ENCODE assay signal across 38 cellular contexts in genomic region chr15:25332306-25332705, GRCh38.
"Had no signal": no experiment of that assay in that cellular context is flagged by ENCODE, and none has a peak within 500 bp of the region (broad histone marks: within the 10 kb centered on the region; RNA-seq: fewer than 3 reads in every experiment).

No MANE protein-coding gene starts in this region.

- H3K4me3 ChIP-seq: adrenal gland, body of pancreas, breast epithelium had no signal

- FAIRE-seq: astrocyte, TTC549 had no signal

- H3K27me3 Mint-ChIP-seq: activated B cell treated with CpG ODN at 0.5 μM for 24 hours; activated CD4-positive, alpha-beta memory T cell treated with anti-CD3 and anti-CD28 coated beads for 36 hours; activated CD4-positive, alpha-beta T cell treated with anti-CD3 and anti-CD28 coated beads, Interleukin-2, amount 10 ng/mL, durations not matched to agents 24 days and 14 days; activated CD8-positive, alpha-beta T cell treated with anti-CD3 and anti-CD28 coated beads for 36 hours; activated naive CD8-positive, alpha-beta T cell treated with anti-CD3 and anti-CD28 coated beads, Interleukin-2, amount 10 ng/mL, durations not matched to agents 7 days and 5 days; activated T-helper 17 cell treated with anti-CD3 and anti-CD28 coated beads, Interleukin-2, amount 50 U/mL, for 72 hours; central memory CD8-positive, alpha-beta T cell had no signal

- H3K9me3 ChIP-seq: adrenal gland, body of pancreas, breast epithelium had no signal

- H3K27ac Mint-ChIP-seq: activated B cell treated with CpG ODN at 0.5 μM for 24 hours; activated CD4-positive, alpha-beta memory T cell treated with anti-CD3 and anti-CD28 coated beads for 36 hours; activated CD4-positive, alpha-beta T cell treated with anti-CD3 and anti-CD28 coated beads, Interleukin-2, amount 10 ng/mL, durations not matched to agents 24 days and 14 days; activated CD8-positive, alpha-beta T cell treated with anti-CD3 and anti-CD28 coated beads for 36 hours; activated naive CD4-positive, alpha-beta T cell treated with anti-CD3 and anti-CD28 coated beads for 36 hours; activated naive CD4-positive, alpha-beta T cell treated with anti-CD3 and anti-CD28 coated beads, Interleukin-2, amount 50 U/mL, for 72 hours; activated naive CD8-positive, alpha-beta T cell treated with anti-CD3 and anti-CD28 coated beads, Interleukin-2, amount 10 ng/mL, durations not matched to agents 7 days and 5 days; activated T-cell treated with anti-CD3 and anti-CD28 coated beads, Interleukin-2, amount 50 U/mL, for 72 hours; activated T-helper 1 cell treated with anti-CD3 and anti-CD28 coated beads, Interleukin-12 subunit alpha, Interleukin-12 subunit beta, Interleukin-2, Interleukin-4 antibody, amounts not matched to agents 30 ng/mL and 10 ng/mL and 1 ng/mL, durations not matched to agents 14 hours and 24 hours and 36 hours; activated T-helper 17 cell treated with anti-CD3 and anti-CD28 coated beads, Interleukin-2, amount 50 U/mL, for 72 hours; T-helper 1 cell treated with Interleukin-12 subunit alpha and Interleukin-12 subunit beta and Interleukin-4 antibody, amounts not matched to agents 30 μg/mL and 1 μg/mL, for 36 hours; T-helper 2 cell treated with Interferon-gamma antibody and Interleukin-4, amounts not matched to agents 5 μg/mL and 100 μg/mL, for 36 hours had no signal

- ATAC-seq: activated CD8-positive, alpha-beta T cell treated with anti-CD3 and anti-CD28 coated beads for 36 hours; activated naive CD4-positive, alpha-beta T cell treated with anti-CD3 and anti-CD28 coated beads, Interleukin-2, amount 50 U/mL, for 72 hours; activated T-cell treated with anti-CD3 and anti-CD28 coated beads, Interleukin-2, amount 50 U/mL, for 4 hours; activated T-cell treated with anti-CD3 and anti-CD28 coated beads, Interleukin-2, amount 50 U/mL, for 72 hours; activated T-helper 17 cell treated with anti-CD3 and anti-CD28 coated beads, Interleukin-2, amount 50 U/mL, for 72 hours; body of pancreas had no signal

- H3K27ac ChIP-seq: adrenal gland, body of pancreas, breast epithelium, VCaP had no signal

- DNase-seq: activated B cell treated with CpG ODN at 0.5 μM for 24 hours; activated CD4-positive, alpha-beta memory T cell treated with anti-CD3 and anti-CD28 coated beads for 36 hours; activated CD4-positive, alpha-beta T cell treated with anti-CD3 and anti-CD28 coated beads for 4 hours; activated CD4-positive, alpha-beta T cell treated with anti-CD3 and anti-CD28 coated beads, Interleukin-2, amount 10 ng/mL, durations not matched to agents 24 days and 14 days; activated CD4-positive, alpha-beta T cell treated with anti-CD3 and anti-CD28 coated beads, Interleukin-2, amount 50 U/mL, for 1 hour; activated CD4-positive, alpha-beta T cell treated with anti-CD3 and anti-CD28 coated beads, Interleukin-2, amount 50 U/mL, for 4 hours; activated CD4-positive, CD25-positive, alpha-beta regulatory T cell treated with anti-CD3 and anti-CD28 coated beads, Interleukin-2, amount 50 U/mL, for 72 hours; activated CD8-positive, alpha-beta memory T cell treated with anti-CD3 and anti-CD28 coated beads, Interleukin-2, amount 50 U/mL, for 4 hours; activated CD8-positive, alpha-beta T cell treated with anti-CD3 and anti-CD28 coated beads for 36 hours; activated effector memory CD4-positive, alpha-beta T cell treated with anti-CD3 and anti-CD28 coated beads, Interleukin-2, amount 50 U/mL, for 16 hours; activated gamma-delta T cell treated with Interleukin-2 at 50 U/mL for 16 hours; activated naive CD4-positive, alpha-beta T cell; activated naive CD4-positive, alpha-beta T cell treated with anti-CD3 and anti-CD28 coated beads for 36 hours; activated naive CD4-positive, alpha-beta T cell treated with anti-CD3 and anti-CD28 coated beads, Interleukin-2, amount 50 U/mL, for 16 hours; activated naive CD8-positive, alpha-beta T cell treated with anti-CD3 and anti-CD28 coated beads, Interleukin-2, amount 10 ng/mL, durations not matched to agents 7 days and 5 days; activated T-cell treated with anti-CD3 and anti-CD28 coated beads for 4 hours; activated T-cell treated with anti-CD3 and anti-CD28 coated beads, Interleukin-2, amount 50 U/mL, for 1 hour; activated T-cell treated with anti-CD3 and anti-CD28 coated beads, Interleukin-2, amount 50 U/mL, for 4 hours; activated T-cell treated with anti-CD3 and anti-CD28 coated beads, Interleukin-2, amount 50 U/mL, for 72 hours; adrenal gland; amniotic stem cell; aorta; body of pancreas; cerebellar nuclear complex; SW 1271; T-helper 1 cell; T-helper 2 cell; T-helper 9 cell had no signal

- H3K4me1 Mint-ChIP-seq: activated CD4-positive, alpha-beta T cell treated with anti-CD3 and anti-CD28 coated beads, Interleukin-2, amount 10 ng/mL, durations not matched to agents 24 days and 14 days; activated naive CD8-positive, alpha-beta T cell treated with anti-CD3 and anti-CD28 coated beads, Interleukin-2, amount 10 ng/mL, durations not matched to agents 7 days and 5 days; central memory CD8-positive, alpha-beta T cell had no signal

- H3K4me1 ChIP-seq: adrenal gland, body of pancreas, breast epithelium had no signal

- H3K27me3 ChIP-seq: adrenal gland, body of pancreas, breast epithelium had no signal

- H3K4me3 Mint-ChIP-seq: activated B cell treated with CpG ODN at 0.5 μM for 24 hours; activated CD4-positive, alpha-beta memory T cell treated with anti-CD3 and anti-CD28 coated beads for 36 hours; activated CD4-positive, alpha-beta T cell treated with anti-CD3 and anti-CD28 coated beads, Interleukin-2, amount 10 ng/mL, durations not matched to agents 24 days and 14 days; activated CD8-positive, alpha-beta T cell treated with anti-CD3 and anti-CD28 coated beads for 36 hours; activated naive CD4-positive, alpha-beta T cell treated with anti-CD3 and anti-CD28 coated beads for 36 hours; activated naive CD8-positive, alpha-beta T cell treated with anti-CD3 and anti-CD28 coated beads, Interleukin-2, amount 10 ng/mL, durations not matched to agents 7 days and 5 days; activated T-cell treated with anti-CD3 and anti-CD28 coated beads, Interleukin-2, amount 50 U/mL, for 4 hours; activated T-cell treated with anti-CD3 and anti-CD28 coated beads, Interleukin-2, amount 50 U/mL, for 72 hours; activated T-helper 1 cell treated with anti-CD3 and anti-CD28 coated beads, Interleukin-12 subunit alpha, Interleukin-12 subunit beta, Interleukin-2, Interleukin-4 antibody, amounts not matched to agents 30 ng/mL and 10 ng/mL and 1 ng/mL, durations not matched to agents 14 hours and 24 hours and 36 hours; activated T-helper 17 cell treated with anti-CD3 and anti-CD28 coated beads, Interleukin-2, amount 50 U/mL, for 72 hours; central memory CD8-positive, alpha-beta T cell; T-helper 1 cell treated with Interleukin-12 subunit alpha and Interleukin-12 subunit beta and Interleukin-4 antibody, amounts not matched to agents 30 μg/mL and 1 μg/mL, for 36 hours; T-helper 2 cell treated with Interferon-gamma antibody and Interleukin-4, amounts not matched to agents 5 μg/mL and 100 μg/mL, for 36 hours had no signal
